Comparison of ENCODE assay signal across 8 cellular contexts in the genomic region with DNA sequence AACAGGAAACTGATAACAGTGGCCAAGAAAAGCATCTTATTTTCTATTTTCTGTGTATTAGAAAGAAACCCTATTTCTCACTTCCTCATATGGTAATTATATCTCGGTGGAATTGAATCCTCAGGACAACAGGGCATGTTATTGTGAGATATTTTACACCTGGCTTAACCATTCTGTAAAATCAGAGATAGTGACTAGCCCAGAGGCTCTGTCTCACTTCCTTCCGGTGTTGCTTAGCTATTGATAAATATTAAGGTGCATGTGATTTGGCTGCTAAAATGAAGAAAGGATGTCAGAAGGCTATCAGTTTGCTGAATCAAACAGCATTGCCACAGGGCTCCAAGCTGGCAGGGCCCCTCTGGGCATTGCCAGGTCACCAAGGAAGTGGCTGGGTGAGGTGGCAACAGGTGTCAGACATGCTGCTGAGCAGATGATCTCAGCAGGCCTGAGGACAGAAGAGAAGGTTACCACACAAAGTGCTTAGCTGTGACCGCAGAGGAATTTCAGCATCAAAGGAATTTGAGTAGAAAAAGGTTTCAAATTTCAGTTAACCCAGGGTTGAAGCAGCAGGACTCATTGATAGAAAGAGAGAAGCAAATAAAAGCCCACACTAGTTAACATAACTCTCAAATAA.
A peak's percentile ranks its signal among the peaks of the same experiment; 100 is the strongest.
DNase-seq lines count a peak whose midpoint lies in the region; ATAC-seq and FAIRE-seq lines count a peak whose summit lies in the region.

No MANE protein-coding gene starts in this region.

- H3K27me3 ChIP-seq in small intestine (ENCODE audit: control insufficient read depth in 2 of 2, insufficient read depth in 2 of 2, low read length in 2 of 2): no peaks in the 10 kb centered on the region

- H3K4me1 ChIP-seq in small intestine (ENCODE audit: control insufficient read depth in 2 of 2, insufficient read depth in 1 of 2, low read depth in 1 of 2, low read length in 1 of 2): no peaks in the 10 kb centered on the region

- no peaks in the 10 kb centered on the region for H3K9me3 ChIP-seq in small intestine (ENCODE audit: control insufficient read depth, low read depth)

- H3K36me3 ChIP-seq in small intestine (ENCODE audit: control insufficient read depth in 2 of 2, insufficient read depth in 2 of 2, low read length in 2 of 2): no peaks in the 10 kb centered on the region

- peak overlapping the region in 1 of 2 donors; percentile 29 for H3K27ac ChIP-seq in small intestine (ENCODE audit: low read depth in 1 of 2, low read length in 1 of 2)

- DNase-seq in ACHN (peak; percentile 81), NCI-H2029 treated with DMSO at 0.1 percent for 48 hours (lab: John Stamatoyannopoulos, UW) (peak; percentile 70), small intestine (peak; percentile 16), NCI-H446 (lab: John Stamatoyannopoulos, UW) (no peak), NCI-H2107 (lab: John Stamatoyannopoulos, UW) (no peak)

- no peak for FAIRE-seq in small intestine (lab: Jason Lieb, UNC)

- in situ Hi-C loops in ACHN (cut with HindIII; ENCODE audit: low pct_ligation_motif_present, low pct_unique_long_range_greater_than_20kb, low sequenced_read_pairs): no loop called here

- H3K4me3 ChIP-seq in small intestine (ENCODE audit: low read depth in 1 of 2, low read length in 2 of 2): no peak overlapping the region

- ATAC-seq in GM18508 (IDR thresholded peaks at IDR 0.05; ENCODE audit: insufficient read depth, unreplicated experiment) (peak; percentile 89), HG02798 (IDR thresholded peaks at IDR 0.05; ENCODE audit: poor library complexity, unreplicated experiment) (peak; percentile 94), esophagus mucosa (peak; percentile 64)

- WGBS in small intestine, 3 donors: 6 to 27% (median 11%) methylated on average over 3 of the region's 3 CpGs

Comparison
In these comparisons a context has a peak if more than half of its experiments do, and no peak if none do; other contexts are left out.
1. DNase-seq: peak in ACHN (single experiment), NCI-H2029 treated with DMSO at 0.1 percent for 48 hours (single experiment) and small intestine (single experiment); none in NCI-H446 (0 of 2) and NCI-H2107 (single experiment).
2. Peak in every context shown above with its lines, with median percentiles within 50 percentile points of each other: ATAC-seq.